25 cellular contexts compared by ENCODE assay signal in genomic region chr7:94444808-94445207, GRCh38. TPM values are rescaled to one million over a fixed set of nuclear protein-coding genes. Genes with fewer than 3 reads are reported as not detected.
DNase-seq lines count a peak whose midpoint lies in the region; ATAC-seq and TF ChIP-seq lines count a peak whose summit lies in the region.
"Had no signal": no experiment of that assay in that cellular context is flagged by ENCODE, and none has a peak within 500 bp of the region (broad histone marks: within the 10 kb centered on the region; RNA-seq: fewer than 3 reads in every experiment).

No MANE protein-coding gene starts in this region.

- no peak overlapping the region for H2AFZ ChIP-seq in hepatocyte

- H3K27ac ChIP-seq in HEK293 (ENCODE audit: extremely low read depth, low read depth, low read length) (no peak overlapping the region), hepatocyte (peak overlapping the region; percentile 48)
- H3K27ac ChIP-seq: breast epithelium, HL-60, KMS-11, thoracic aorta, vagina had no signal

- no peak for ATAC-seq in stimulated activated naive CD8-positive, alpha-beta T cell treated with anti-CD3 and anti-CD28 coated beads, Interleukin-15, Interleukin-2, amounts not matched to agents 100 U/mL and 50 U/mL, for 24 hours
- ATAC-seq in HG02678 (IDR thresholded peaks at IDR 0.05; ENCODE audit: unreplicated experiment), result no peak
- ATAC-seq in HG02852 (IDR thresholded peaks at IDR 0.05; ENCODE audit: unreplicated experiment), result no peak
- ATAC-seq: activated T-helper 17 cell treated with anti-CD3 and anti-CD28 coated beads, Interleukin-2, amount 50 U/mL, for 72 hours; left ventricle myocardium superior; naive thymus-derived CD8-positive, alpha-beta T cell; T-cell had no signal

- no peaks in the 10 kb centered on the region for H3K36me3 ChIP-seq in HEK293 (ENCODE audit: control insufficient read depth in 2 of 2, insufficient read depth in 1 of 2, low read length in 2 of 2)
- no peaks in the 10 kb centered on the region for H3K36me3 ChIP-seq in hepatocyte (replicated peaks; ENCODE audit: insufficient read depth, low read depth)
- H3K36me3 ChIP-seq: breast epithelium, thoracic aorta, vagina had no signal

- TF ChIP-seq CTCF in HEK293 (tag by site-specific recombination; IDR thresholded peaks at IDR 0.05) (no peak), hepatocyte (IDR thresholded peaks at IDR 0.05; ENCODE audit: poor library complexity) (no peak)

- H3K4me1 ChIP-seq in HEK293 (ENCODE audit: control insufficient read depth, insufficient read depth, low read length) (peaks cover 6% of the 10 kb centered on the region; the same call in 1 of the 2 replicates), hepatocyte (ENCODE audit: insufficient read depth) (peaks cover 18% of the 10 kb centered on the region)
- H3K4me1 ChIP-seq: breast epithelium, vagina had no signal

- H3K79me2 ChIP-seq in hepatocyte, result no peaks in the 10 kb centered on the region

- peak overlapping the region; percentile 66 for H3K4me2 ChIP-seq in hepatocyte
- H3K4me2 ChIP-seq: KMS-11 had no signal

- H3K27me3 ChIP-seq in hepatocyte, result no peaks in the 10 kb centered on the region
- H3K27me3 ChIP-seq: breast epithelium, vagina had no signal

- no peaks in the 10 kb centered on the region for H4K20me1 ChIP-seq in hepatocyte (ENCODE audit: insufficient read depth, poor library complexity, severe bottlenecking)

- 32% methylated on average over 2 of the region's 2 CpGs for WGBS in hepatocyte (ENCODE audit: low lambda C conversion rate, missing lambda C conversion rate)

- CTCF ChIA-PET in HEK293 (lab: Yijun Ruan, JAX), result interaction anchor here (1.1 to 2.6 kb wide), 5 partner anchors 8 to 1033 kb away, joined by 3 to 18 read pairs (median 4); partner anchors contain the start of gene SGCE

- H3K9me3 ChIP-seq in HEK293 (ENCODE audit: control insufficient read depth, insufficient read depth, low read depth, low read length) (no peaks in the 10 kb centered on the region), hepatocyte (ENCODE audit: low read depth) (no peaks in the 10 kb centered on the region)
- H3K9me3 ChIP-seq: breast epithelium, thoracic aorta, vagina had no signal

- no peaks in the 10 kb centered on the region for H3K9me2 ChIP-seq in hepatocyte (replicated peaks; ENCODE audit: insufficient read depth)

- H3K4me3 ChIP-seq in HEK293 (ENCODE audit: low read depth, low read length) (no peak overlapping the region), hepatocyte (no peak overlapping the region)
- H3K4me3 ChIP-seq: breast epithelium, thoracic aorta, vagina had no signal

- peak; percentile 67 for DNase-seq in NCI-H1436 (lab: John Stamatoyannopoulos, UW)
- peak; percentile 89 for DNase-seq in NCI-H69 (lab: John Stamatoyannopoulos, UW)
- DNase-seq in hepatocyte (ENCODE audit: low spot score), result no peak
- DNase-seq in stimulated activated naive CD8-positive, alpha-beta T cell treated with anti-CD3 and anti-CD28 coated beads, Interleukin-15, Interleukin-2, amounts not matched to agents 100 U/mL and 50 U/mL, for 24 hours, result no peak
- DNase-seq in activated T-cell treated with anti-CD3 and anti-CD28 coated beads, Interleukin-2, amount 50 U/mL, for 48 hours, result no peak
- DNase-seq: activated CD4-positive, alpha-beta T cell treated with anti-CD3 and anti-CD28 coated beads, Interleukin-2, amount 50 U/mL, for 48 hours; amygdala; HCEC 1CT; islet precursor cell; left ventricle myocardium superior; MM.1S; naive thymus-derived CD8-positive, alpha-beta T cell; NCI-H2029 treated with DMSO at 0.1 percent for 48 hours; NCI-H446 treated with DMSO at 0.1 percent for 48 hours; SIG-M5; T-cell had no signal

- POLR2A ChIA-PET in HEK293 (lab: Yijun Ruan, JAX), result no interaction called here

TF ChIP-seq in HEK293, 187 proteins besides CTCF, POLR2A, EP300 and RAD21 (continues in another document):
- TF ChIP-seq PRDM10 (tag by site-specific recombination; IDR thresholded peaks at IDR 0.05) (no peak), YY1 (tag by site-specific recombination; IDR thresholded peaks at IDR 0.05) (no peak), ZNF202 (tag by site-specific recombination; IDR thresholded peaks at IDR 0.05; ENCODE audit: borderline replicate concordance) (no peak), REST (tag by site-specific recombination; IDR thresholded peaks at IDR 0.05) (no peak), IKZF3 (tag by site-specific recombination; IDR thresholded peaks at IDR 0.05) (no peak), ZNF311 (tag by site-specific recombination; IDR thresholded peaks at IDR 0.05; ENCODE audit: borderline replicate concordance) (no peak), ZNF341 (tag by site-specific recombination; IDR thresholded peaks at IDR 0.05; ENCODE audit: low read depth) (peak; percentile 54), ZNF18 (tag by site-specific recombination; IDR thresholded peaks at IDR 0.05) (no peak), ZNF571 (tag by site-specific recombination; IDR thresholded peaks at IDR 0.05) (no peak), SCRT2 (tag by site-specific recombination; IDR thresholded peaks at IDR 0.05) (no peak), ZNF501 (tag by site-specific recombination; IDR thresholded peaks at IDR 0.05) (no peak), TCF7L2 (IDR thresholded peaks at IDR 0.05; ENCODE audit: borderline replicate concordance, low read depth, low read length) (peak; percentile 16; the same call in 1 of the 2 replicates), ZNF19 (tag by site-specific recombination; IDR thresholded peaks at IDR 0.05; ENCODE audit: low read depth) (no peak)

RNA-seq across cellular contexts. Expression of gene COL1A2, which starts 50.1 kb away (rescaled TPM):
- 1,011 and 1,836 TPM in 2 replicates for total RNA-seq in hepatocyte
- 2,013 and 2,200 TPM in 2 replicates for polyA plus RNA-seq in hepatocyte
- total RNA-seq: activated T-helper 17 cell treated with anti-CD3 and anti-CD28 coated beads, Interleukin-2, amount 50 U/mL, for 72 hours; naive thymus-derived CD8-positive, alpha-beta T cell had no signal
- polyA plus RNA-seq: naive thymus-derived CD8-positive, alpha-beta T cell had no signal

Comparison
In these comparisons a context has a peak if more than half of its experiments do, and no peak if none do; other contexts are left out.
1. DNase-seq: peak in NCI-H1436 (single experiment) and NCI-H69 (single experiment); none in hepatocyte (single experiment), stimulated activated naive CD8-positive, alpha-beta T cell treated with anti-CD3 and anti-CD28 coated beads, Interleukin-15, Interleukin-2, amounts not matched to agents 100 U/mL and 50 U/mL, for 24 hours (single experiment) and activated T-cell treated with anti-CD3 and anti-CD28 coated beads, Interleukin-2, amount 50 U/mL, for 48 hours (0 of 2).